In the genomic region with DNA sequence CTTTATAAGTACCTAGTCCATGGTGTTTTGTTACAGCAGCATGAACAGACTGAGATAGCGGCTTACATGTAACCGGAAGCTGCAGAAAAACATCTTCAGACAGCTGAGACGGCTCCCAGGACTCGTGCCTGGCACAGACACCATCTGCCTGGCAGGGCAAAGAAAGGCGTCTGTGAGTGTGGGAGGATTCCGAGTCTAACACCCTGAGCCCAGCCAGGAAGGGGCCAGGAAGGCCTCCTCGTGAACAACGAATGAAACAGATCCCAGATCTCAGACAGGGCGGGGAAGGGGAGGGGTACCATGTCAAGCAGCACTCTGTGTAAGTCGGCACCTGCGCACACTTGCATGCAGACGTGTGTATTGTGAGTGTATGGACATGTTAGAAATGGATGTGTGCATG, we compare ENCODE assay signal across 16 cellular contexts. TPM values are rescaled to one million over a fixed set of nuclear protein-coding genes. Genes with fewer than 3 reads are reported as not detected.
"Had no signal": no experiment of that assay in that cellular context is flagged by ENCODE, and none has a peak within 500 bp of the region (broad histone marks: within the 10 kb centered on the region; RNA-seq: fewer than 3 reads in every experiment).

No MANE protein-coding gene starts in this region.

- H3K9me3 Mint-ChIP-seq: activated naive CD8-positive, alpha-beta T cell treated with anti-CD3 and anti-CD28 coated beads for 36 hours; activated T-helper 1 cell treated with anti-CD3 and anti-CD28 coated beads, Interleukin-12 subunit alpha, Interleukin-12 subunit beta, Interleukin-2, Interleukin-4 antibody, amounts not matched to agents 30 ng/mL and 10 ng/mL and 1 ng/mL, durations not matched to agents 14 hours and 24 hours and 36 hours; naive thymus-derived CD4-positive, alpha-beta T cell had no signal

- H3K4me1 Mint-ChIP-seq: activated naive CD8-positive, alpha-beta T cell treated with anti-CD3 and anti-CD28 coated beads for 36 hours had no signal

- H3K4me3 Mint-ChIP-seq: activated naive CD8-positive, alpha-beta T cell treated with anti-CD3 and anti-CD28 coated beads for 36 hours; activated T-helper 1 cell treated with anti-CD3 and anti-CD28 coated beads, Interleukin-12 subunit alpha, Interleukin-12 subunit beta, Interleukin-2, Interleukin-4 antibody, amounts not matched to agents 30 ng/mL and 10 ng/mL and 1 ng/mL, durations not matched to agents 14 hours and 24 hours and 36 hours; endodermal cell; naive thymus-derived CD4-positive, alpha-beta T cell had no signal

- DNase-seq: activated naive CD8-positive, alpha-beta T cell treated with anti-CD3 and anti-CD28 coated beads for 36 hours; brain microvascular endothelial cell; endodermal cell; erythroblast; gastrocnemius medialis; heart right ventricle; mammary epithelial cell; naive thymus-derived CD4-positive, alpha-beta T cell; stimulated activated CD4-positive, alpha-beta T cell treated with anti-CD3 and anti-CD28 coated beads, Interleukin-4, amount 100 ng/mL, for 4 hours; stimulated activated naive CD8-positive, alpha-beta T cell treated with anti-CD3 and anti-CD28 coated beads, Interleukin-15, Interleukin-2, amounts not matched to agents 100 U/mL and 50 U/mL, for 24 hours; T-helper 9 cell; upper lobe of left lung had no signal

- H3K4me3 ChIP-seq: gastrocnemius medialis, heart right ventricle, mucosa of descending colon, skin epidermis, suprapubic skin, upper lobe of left lung had no signal

- H3K36me3 ChIP-seq: brain microvascular endothelial cell, gastrocnemius medialis, suprapubic skin, upper lobe of left lung had no signal

- H3K36me3 Mint-ChIP-seq: activated naive CD8-positive, alpha-beta T cell treated with anti-CD3 and anti-CD28 coated beads for 36 hours had no signal

- H3K27ac ChIP-seq: brain microvascular endothelial cell, gastrocnemius medialis, suprapubic skin had no signal

- H3K27me3 Mint-ChIP-seq: activated naive CD8-positive, alpha-beta T cell treated with anti-CD3 and anti-CD28 coated beads for 36 hours; naive thymus-derived CD4-positive, alpha-beta T cell had no signal

- H3K27me3 ChIP-seq: brain microvascular endothelial cell, gastrocnemius medialis, heart right ventricle, suprapubic skin, upper lobe of left lung had no signal

- H3K27ac Mint-ChIP-seq: activated naive CD8-positive, alpha-beta T cell treated with anti-CD3 and anti-CD28 coated beads for 36 hours; activated T-helper 1 cell treated with anti-CD3 and anti-CD28 coated beads, Interleukin-12 subunit alpha, Interleukin-12 subunit beta, Interleukin-2, Interleukin-4 antibody, amounts not matched to agents 30 ng/mL and 10 ng/mL and 1 ng/mL, durations not matched to agents 14 hours and 24 hours and 36 hours had no signal

RNA-seq across cellular contexts. Expression of a gene that starts 39.6 kb away (rescaled TPM):
- polyA plus RNA-seq: mammary epithelial cell had no signal
